Comparison of ENCODE assay signal across 1 cellular context in the genomic region with DNA sequence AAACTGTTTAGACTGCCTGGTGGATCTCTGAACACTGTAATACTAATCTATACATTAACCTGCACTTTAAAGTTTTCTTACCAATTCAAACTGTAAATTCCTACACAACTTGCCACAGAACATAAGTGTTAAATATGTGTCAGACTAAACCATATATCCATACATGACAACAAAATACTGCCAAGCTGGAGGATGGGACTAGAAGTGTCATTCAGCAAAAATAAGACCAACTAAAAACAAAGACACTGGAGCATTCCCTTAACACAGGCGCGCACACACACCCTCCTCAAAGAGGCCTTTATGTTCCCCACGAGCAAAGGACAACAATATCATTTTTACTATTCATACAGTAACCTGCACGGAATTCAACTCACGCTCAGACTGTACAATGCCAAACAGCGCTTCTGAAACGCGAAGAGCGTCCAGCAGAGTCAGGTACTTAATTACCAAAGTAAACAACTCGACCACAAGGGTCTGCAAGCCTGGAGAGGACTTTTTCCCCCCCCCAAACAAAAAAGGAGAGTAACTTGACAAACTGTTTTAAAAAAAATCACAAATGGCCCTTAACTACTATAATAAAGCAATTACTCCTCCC.
TF ChIP-seq lines count a peak whose summit lies in the region.

No MANE protein-coding gene starts in this region.

TF ChIP-seq in IMR-90, 13 proteins besides CTCF, POLR2A, EP300 and RAD21 (continued from another document):
- TF ChIP-seq USF2 (IDR thresholded peaks at IDR 0.05; ENCODE audit: low read depth, low read length) (no peak), CHD1 (IDR thresholded peaks at IDR 0.05; ENCODE audit: low read depth, low read length) (0 out of 2 replicates have a peak, but pooled peaks have one; percentile 21), SMC3 (IDR thresholded peaks at IDR 0.05; ENCODE audit: low read depth, low read length) (no peak), RCOR1 (IDR thresholded peaks at IDR 0.05; ENCODE audit: insufficient replicate concordance, low read length) (no peak), MAFK (IDR thresholded peaks at IDR 0.05; ENCODE audit: low read depth, low read length) (no peak)
- TF ChIP-seq, protein P1, sequence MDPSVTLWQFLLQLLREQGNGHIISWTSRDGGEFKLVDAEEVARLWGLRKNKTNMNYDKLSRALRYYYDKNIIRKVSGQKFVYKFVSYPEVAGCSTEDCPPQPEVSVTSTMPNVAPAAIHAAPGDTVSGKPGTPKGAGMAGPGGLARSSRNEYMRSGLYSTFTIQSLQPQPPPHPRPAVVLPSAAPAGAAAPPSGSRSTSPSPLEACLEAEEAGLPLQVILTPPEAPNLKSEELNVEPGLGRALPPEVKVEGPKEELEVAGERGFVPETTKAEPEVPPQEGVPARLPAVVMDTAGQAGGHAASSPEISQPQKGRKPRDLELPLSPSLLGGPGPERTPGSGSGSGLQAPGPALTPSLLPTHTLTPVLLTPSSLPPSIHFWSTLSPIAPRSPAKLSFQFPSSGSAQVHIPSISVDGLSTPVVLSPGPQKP (IDR thresholded peaks at IDR 0.05; ENCODE audit: borderline replicate concordance, low read depth, low read length) = no peak
TF ChIP-seq in IMR-90: peak in this region for 1.
